8 cellular contexts compared by ENCODE assay signal in genomic region chr16:74035816-74036215, GRCh38.
DNase-seq lines count a peak whose midpoint lies in the region; ATAC-seq and TF ChIP-seq lines count a peak whose summit lies in the region.

No MANE protein-coding gene starts in this region.

- no peaks in the 10 kb centered on the region for H3K79me2 ChIP-seq in hepatocyte

- CTCF ChIA-PET in Panc1 (lab: Charles Lee) = no interaction called here

- no peaks in the 10 kb centered on the region for H3K4me1 ChIP-seq in Panc1 (ENCODE audit: control insufficient read depth, insufficient read depth, low read length)
- H3K4me1 ChIP-seq in hepatocyte (ENCODE audit: insufficient read depth) = no peaks in the 10 kb centered on the region

- intact Hi-C loops in Panc1 (cut with micrococcal nuclease; ENCODE audit: unreplicated experiment) (no loop called here), sciatic nerve (cut with DNase I) (no loop called here)

- H3K27me3 ChIP-seq in Panc1 (ENCODE audit: control insufficient read depth, insufficient read depth, low read length) = no peaks in the 10 kb centered on the region
- no peaks in the 10 kb centered on the region for H3K27me3 ChIP-seq in hepatocyte

- no peaks in the 10 kb centered on the region for H3K9me2 ChIP-seq in hepatocyte (replicated peaks; ENCODE audit: insufficient read depth)

- peak; percentile 10; the same call in 1 of the 2 replicates for TF ChIP-seq CTCF in Panc1 (IDR thresholded peaks at IDR 0.05)
- TF ChIP-seq CTCF in hepatocyte (IDR thresholded peaks at IDR 0.05; ENCODE audit: poor library complexity) = peak; percentile 40

- H4K20me1 ChIP-seq in hepatocyte (ENCODE audit: insufficient read depth, poor library complexity, severe bottlenecking) = no peaks in the 10 kb centered on the region

- ATAC-seq in Panc1 = no peak
- ATAC-seq in sciatic nerve = no peak
- ATAC-seq in HG03139 (IDR thresholded peaks at IDR 0.05; ENCODE audit: unreplicated experiment) = no peak

- no peak overlapping the region for H3K4me3 ChIP-seq in Panc1 (ENCODE audit: low read depth in 2 of 2, low read length in 2 of 2)
- H3K4me3 ChIP-seq in hepatocyte = no peak overlapping the region

- in situ Hi-C loops in Panc1 (cut with HindIII; ENCODE audit: low pct_unique_long_range_greater_than_20kb, low sequenced_read_pairs) = no loop called here

- H2AFZ ChIP-seq in hepatocyte = no peak overlapping the region

- H3K9me3 ChIP-seq in Panc1 (ENCODE audit: control insufficient read depth, insufficient read depth, low read depth, low read length) = no peaks in the 10 kb centered on the region
- no peaks in the 10 kb centered on the region for H3K9me3 ChIP-seq in hepatocyte (ENCODE audit: low read depth)

- BruUV-seq in Panc1 (replicated peaks; lab: Mats Ljungman, UMichigan) = no TSS peak

- no peak overlapping the region for H3K27ac ChIP-seq in Panc1 (ENCODE audit: low read length)
- no peak overlapping the region for H3K27ac ChIP-seq in hepatocyte

- H3K4me2 ChIP-seq in hepatocyte = no peak overlapping the region

- H3K36me3 ChIP-seq in Panc1 (ENCODE audit: control insufficient read depth, insufficient read depth, low read length) = no peaks in the 10 kb centered on the region
- H3K36me3 ChIP-seq in hepatocyte (replicated peaks; ENCODE audit: insufficient read depth, low read depth) = no peaks in the 10 kb centered on the region

- 18% methylated on average over 1 of the region's 1 CpG for whole genome bisulfite sequencing in hepatocyte (ENCODE audit: low lambda C conversion rate, missing lambda C conversion rate)

- DNase-seq in D341Med (ENCODE audit: low spot score) (peak; percentile 50), H4 (ENCODE audit: low spot score) (peak; percentile 28), Panc1 (ENCODE audit: low read depth, low spot score) (no peak), hepatocyte (ENCODE audit: low spot score) (peak; percentile 16), sciatic nerve (ENCODE audit: low spot score) (no peak), activated gamma-delta T cell treated with Interleukin-2 at 50 U/mL for 16 hours (no peak), DMS79 treated with DMSO at 0.1 percent for 48 hours (lab: John Stamatoyannopoulos, UW) (no peak)

- POLR2A ChIA-PET in Panc1 (lab: Charles Lee) = no interaction called here

Comparison
In these comparisons a context has a peak if more than half of its experiments do, and no peak if none do; other contexts are left out.
1. DNase-seq: peak in D341Med (single experiment), H4 (single experiment) and hepatocyte (single experiment); none in Panc1 (single experiment), sciatic nerve (single experiment), activated gamma-delta T cell treated with Interleukin-2 at 50 U/mL for 16 hours (single experiment) and DMS79 treated with DMSO at 0.1 percent for 48 hours (single experiment).